In the genomic region with DNA sequence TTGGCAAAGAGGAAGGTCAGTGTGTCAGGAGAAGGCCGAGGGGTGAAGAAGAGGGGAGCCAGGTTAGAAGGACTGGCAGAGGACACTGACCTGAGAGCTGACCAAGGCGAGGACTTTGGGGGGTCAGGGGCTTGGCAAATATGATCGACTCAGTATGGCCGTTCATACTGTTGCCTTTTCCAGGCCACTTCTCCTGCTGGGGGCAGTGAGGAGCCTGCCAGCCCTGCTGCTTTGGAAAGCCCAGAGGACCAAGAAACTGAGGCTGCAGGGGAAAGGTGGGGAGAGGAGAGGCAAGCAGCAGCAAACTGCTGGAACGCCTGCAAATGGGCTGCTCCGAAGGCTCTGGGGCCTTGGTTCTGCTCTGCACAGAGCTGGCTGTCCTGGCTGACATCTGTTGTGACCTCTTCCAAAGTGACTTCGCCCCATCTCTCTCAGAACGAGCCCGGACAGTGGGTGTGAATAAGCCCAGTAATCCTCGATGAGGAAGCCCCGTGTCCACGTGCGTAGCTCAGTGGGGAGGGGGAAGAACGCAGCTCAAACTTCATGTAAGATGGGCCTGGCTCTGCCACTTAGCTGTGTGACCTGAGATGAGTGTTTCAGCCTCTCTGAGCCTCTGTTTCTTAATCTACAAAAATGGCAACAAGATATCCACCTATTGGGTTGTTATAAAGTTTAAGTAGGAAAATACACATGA, we compare ENCODE assay signal across 1 cellular context.
TF ChIP-seq lines count a peak whose summit lies in the region.

No MANE protein-coding gene starts in this region.

TF ChIP-seq in K562, 482 proteins besides CTCF, POLR2A, EP300 and RAD21:
- peak; percentile 20 for TF ChIP-seq RBM25 (IDR thresholded peaks at IDR 0.05; ENCODE audit: low read depth, low read length, severe bottlenecking)
- TF ChIP-seq RBM39 (optimal IDR thresholded peaks at IDR 0.05; ENCODE audit: low read depth, low read length): no peak
